ENCODE assay signal across 16 cellular contexts in the genomic region with DNA sequence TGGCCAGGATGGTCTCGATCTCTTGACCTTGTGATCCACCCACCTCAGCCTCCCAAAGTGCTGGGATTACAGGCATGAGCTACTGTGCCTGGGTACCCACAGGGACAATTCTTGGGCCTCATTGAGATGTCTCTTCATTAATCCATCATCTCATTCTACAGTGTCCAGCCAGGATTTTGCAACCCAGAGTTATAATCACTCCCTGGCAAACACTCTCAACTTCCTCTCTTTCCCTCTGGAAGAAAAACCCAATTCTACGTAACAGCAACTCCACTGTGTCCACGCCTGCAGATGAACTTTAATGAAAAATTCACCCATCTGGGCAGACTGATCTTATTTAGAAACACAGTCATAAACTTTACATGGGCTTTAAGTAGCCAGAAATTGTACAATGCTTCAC.
A peak's percentile ranks its signal among the peaks of the same experiment; 100 is the strongest.
DNase-seq lines count a peak whose midpoint lies in the region; ATAC-seq and TF ChIP-seq lines count a peak whose summit lies in the region.
"Had no signal": no experiment of that assay in that cellular context is flagged by ENCODE, and none has a peak within 500 bp of the region (broad histone marks: within the 10 kb centered on the region; RNA-seq: fewer than 3 reads in every experiment).

No MANE protein-coding gene starts in this region.

- H3K9me3 ChIP-seq in right atrium auricular region, result no peaks in the 10 kb centered on the region
- H3K9me3 ChIP-seq in mucosa of descending colon, result no peaks in the 10 kb centered on the region

- no peaks in the 10 kb centered on the region for H3K36me3 ChIP-seq in right atrium auricular region
- H3K36me3 ChIP-seq in mucosa of descending colon (ENCODE audit: low read depth), result no peaks in the 10 kb centered on the region

- ATAC-seq in Right ventricle myocardium superior (ENCODE audit: poor library complexity) (peak; percentile 73), left ventricle myocardium superior (peak; percentile 80), sciatic nerve (peak; percentile 65), HG02610 (IDR thresholded peaks at IDR 0.05; ENCODE audit: unreplicated experiment) (no peak), HG02571 (IDR thresholded peaks at IDR 0.05; ENCODE audit: unreplicated experiment) (no peak), mucosa of descending colon (no peak)
- ATAC-seq: CD8-positive, alpha-beta T cell; HCT116 had no signal

- TF ChIP-seq CTCF in right atrium auricular region (IDR thresholded peaks at IDR 0.05), result no peak
- no peak for TF ChIP-seq CTCF in fibroblast of pulmonary artery (IDR thresholded peaks at IDR 0.05; ENCODE audit: low read length, missing control alignments)
- TF ChIP-seq CTCF in mucosa of descending colon (IDR thresholded peaks at IDR 0.05), result no peak

- no peak overlapping the region for H3K27ac ChIP-seq in right atrium auricular region
- H3K27ac ChIP-seq: GM23248 had no signal

- H3K4me1 ChIP-seq in right atrium auricular region (no peaks in the 10 kb centered on the region), mucosa of descending colon (ENCODE audit: low read depth) (no peaks in the 10 kb centered on the region)

- DNase-seq in Right ventricle myocardium superior, result no peak
- DNase-seq in right atrium auricular region (ENCODE audit: low spot score), result no peak
- DNase-seq in fibroblast of pulmonary artery (ENCODE audit: low read depth), result peak; percentile 12
- DNase-seq in left ventricle myocardium superior, result no peak
- DNase-seq in sciatic nerve (ENCODE audit: low spot score), result no peak
- DNase-seq in mucosa of descending colon, result no peak
- DNase-seq: 8988T; CD8-positive, alpha-beta T cell; COR-L47; DMS153; DMS79 treated with DMSO at 0.1 percent for 48 hours; EL; GM23248 had no signal

- H3K4me3 ChIP-seq in right atrium auricular region (no peak overlapping the region), fibroblast of pulmonary artery (replicated peaks; ENCODE audit: low read depth, low read length) (no peak overlapping the region), mucosa of descending colon (no peak overlapping the region)
- H3K4me3 ChIP-seq: GM23248 had no signal

- H3K27me3 ChIP-seq in right atrium auricular region, result no peaks in the 10 kb centered on the region

- intact Hi-C loops in Right ventricle myocardium superior (cut with DNase I) (no loop called here), left ventricle myocardium superior (cut with micrococcal nuclease) (no loop called here), sciatic nerve (cut with DNase I) (no loop called here), mucosa of descending colon (cut with DNase I, micrococcal nuclease) (no loop called here)

Comparison
In these comparisons a context has a peak if more than half of its experiments do, and no peak if none do; other contexts are left out.
1. ATAC-seq: peak in Right ventricle myocardium superior (single experiment), left ventricle myocardium superior (single experiment) and sciatic nerve (single experiment); none in HG02610 (single experiment), HG02571 (single experiment) and mucosa of descending colon (single experiment).